Comparison of ENCODE assay signal across 9 cellular contexts in the genomic region with DNA sequence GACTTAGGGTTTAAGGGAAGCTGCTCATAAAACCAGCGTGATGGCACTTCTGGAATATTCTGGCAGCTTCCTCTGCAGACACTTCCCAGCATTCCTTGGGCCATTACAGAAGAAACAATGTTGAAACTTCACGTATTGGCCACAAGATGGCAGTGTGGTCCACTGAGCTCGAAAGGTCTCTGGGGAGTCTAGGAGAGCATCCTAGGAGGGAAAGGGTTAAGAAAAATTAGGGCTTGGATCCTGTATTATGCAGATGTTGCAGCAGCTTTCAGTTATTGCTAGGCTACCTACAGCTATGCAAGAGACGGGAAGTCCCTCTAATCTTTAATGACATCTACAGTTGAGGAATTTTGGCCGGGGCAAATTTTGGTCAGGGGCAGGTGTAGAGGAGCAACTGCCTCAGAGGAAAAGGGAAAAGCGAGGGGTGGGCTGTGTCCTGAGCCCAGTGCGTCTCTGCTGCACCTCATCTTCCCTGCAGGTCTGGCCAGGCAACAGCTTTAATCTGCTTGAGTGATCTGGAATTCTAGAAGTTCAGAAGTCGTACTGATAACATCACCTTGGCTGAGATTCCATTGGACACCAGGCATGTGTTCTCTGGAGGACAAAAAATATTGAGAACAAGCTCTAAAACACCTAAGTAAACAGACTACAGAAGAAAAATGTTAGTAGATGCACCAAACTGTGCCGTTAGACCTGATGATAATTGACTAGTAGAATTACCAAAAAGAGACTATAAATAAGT.
DNase-seq lines count a peak whose midpoint lies in the region; ATAC-seq and TF ChIP-seq lines count a peak whose summit lies in the region.
"Had no signal": no experiment of that assay in that cellular context is flagged by ENCODE, and none has a peak within 500 bp of the region (broad histone marks: within the 10 kb centered on the region; RNA-seq: fewer than 3 reads in every experiment).

No MANE protein-coding gene starts in this region.

- no peaks in the 10 kb centered on the region for H3K27me3 Mint-ChIP-seq in activated CD4-positive, alpha-beta memory T cell treated with anti-CD3 and anti-CD28 coated beads, Interleukin-2, amount 10 ng/mL, durations not matched to agents 7 days and 5 days

- H3K27me3 ChIP-seq in H7 (ENCODE audit: control insufficient read depth, insufficient read depth, low read length) (no peaks in the 10 kb centered on the region), right cardiac atrium (ENCODE audit: control insufficient read depth, insufficient read depth) (no peaks in the 10 kb centered on the region), smooth muscle cell (ENCODE audit: low read depth) (no peaks in the 10 kb centered on the region)

- no peaks in the 10 kb centered on the region for H3K9me3 Mint-ChIP-seq in activated CD4-positive, alpha-beta memory T cell treated with anti-CD3 and anti-CD28 coated beads, Interleukin-2, amount 10 ng/mL, durations not matched to agents 7 days and 5 days

- H3K36me3 Mint-ChIP-seq in activated CD4-positive, alpha-beta memory T cell treated with anti-CD3 and anti-CD28 coated beads, Interleukin-2, amount 10 ng/mL, durations not matched to agents 7 days and 5 days (ENCODE audit: low read depth), result no peaks in the 10 kb centered on the region

- no peaks in the 10 kb centered on the region for H3F3A ChIP-seq in smooth muscle cell (ENCODE audit: low read depth)

- H3K9me3 ChIP-seq in right cardiac atrium (ENCODE audit: control insufficient read depth, low read length) (no peaks in the 10 kb centered on the region), smooth muscle cell (replicated peaks; ENCODE audit: low read depth) (no peaks in the 10 kb centered on the region)
- H3K9me3 ChIP-seq: SJCRH30 had no signal

- no peak overlapping the region for H3K27ac Mint-ChIP-seq in activated CD4-positive, alpha-beta memory T cell treated with anti-CD3 and anti-CD28 coated beads, Interleukin-2, amount 10 ng/mL, durations not matched to agents 7 days and 5 days

- H2AFZ ChIP-seq in smooth muscle cell (ENCODE audit: low read depth), result no peak overlapping the region

- no peaks in the 10 kb centered on the region for H3K79me2 ChIP-seq in smooth muscle cell (ENCODE audit: low read depth)

- H3K4me1 Mint-ChIP-seq in activated CD4-positive, alpha-beta memory T cell treated with anti-CD3 and anti-CD28 coated beads, Interleukin-2, amount 10 ng/mL, durations not matched to agents 7 days and 5 days, result peaks cover 45% of the 10 kb centered on the region

- no peaks in the 10 kb centered on the region for H4K20me1 ChIP-seq in smooth muscle cell (ENCODE audit: low read depth)

- POLR2A ChIA-PET in activated CD4-positive, alpha-beta memory T cell treated with anti-CD3 and anti-CD28 coated beads, Interleukin-2, amount 10 ng/mL, durations not matched to agents 7 days and 5 days (lab: Charles Lee), result interaction anchor here (1.2 kb wide), 1 partner anchor 15 kb away, joined by 6 read pairs; no protein-coding TSS in a partner anchor

- peak; percentile 60 for TF ChIP-seq CTCF in smooth muscle cell (IDR thresholded peaks at IDR 0.05; ENCODE audit: borderline replicate concordance, insufficient read depth, poor library complexity, severe bottlenecking)

- no peak overlapping the region for H3K4me3 Mint-ChIP-seq in activated CD4-positive, alpha-beta memory T cell treated with anti-CD3 and anti-CD28 coated beads, Interleukin-2, amount 10 ng/mL, durations not matched to agents 7 days and 5 days

- H3K36me3 ChIP-seq in H7 (replicated peaks; ENCODE audit: control insufficient read depth, insufficient read depth, low read length) (no peaks in the 10 kb centered on the region), smooth muscle cell (ENCODE audit: low read depth) (no peaks in the 10 kb centered on the region)
- H3K36me3 ChIP-seq: SJCRH30 had no signal

- intact Hi-C loops in right cardiac atrium (cut with DNase I), result no loop called here

- 32% methylated on average over 9 of the region's 9 CpGs for WGBS in right cardiac atrium
- WGBS in smooth muscle cell (ENCODE audit: low lambda C conversion rate), result 31% methylated on average over 9 of the region's 9 CpGs

- H3K4me1 ChIP-seq in right cardiac atrium (ENCODE audit: control insufficient read depth, insufficient read depth, low read length) (no peaks in the 10 kb centered on the region), smooth muscle cell (ENCODE audit: low read depth) (no peaks in the 10 kb centered on the region)
- H3K4me1 ChIP-seq: SJCRH30 had no signal

- H3K27ac ChIP-seq in right cardiac atrium (ENCODE audit: low read length) (no peak overlapping the region), smooth muscle cell (ENCODE audit: low read depth) (no peak overlapping the region)
- H3K27ac ChIP-seq: SJCRH30 had no signal

- no peak overlapping the region for H3K4me3 ChIP-seq in H7 (ENCODE audit: insufficient read depth, low read depth, low read length)
- H3K4me3 ChIP-seq in right cardiac atrium (ENCODE audit: low read length), result no peak overlapping the region
- no peak overlapping the region for H3K4me3 ChIP-seq in smooth muscle cell
- H3K4me3 ChIP-seq: SJCRH30 had no signal

- H3K9ac ChIP-seq in smooth muscle cell (ENCODE audit: low read depth), result no peak overlapping the region

- DNase-seq in AG08395 (ENCODE audit: low spot score) (peak; percentile 38), GM03348 (ENCODE audit: low spot score) (peak; percentile 53), H7 (peak; percentile 47), LHCN-M2 (ENCODE audit: low read depth) (peak; percentile 85), right cardiac atrium (no peak), smooth muscle cell (lab: John Stamatoyannopoulos, UW; ENCODE audit: unreplicated experiment) (no peak), NCI-H2227 (lab: John Stamatoyannopoulos, UW; ENCODE audit: unreplicated experiment) (no peak)
- peak; percentile 42 for DNase-seq in activated CD4-positive, alpha-beta memory T cell treated with anti-CD3 and anti-CD28 coated beads, Interleukin-2, amount 10 ng/mL, durations not matched to agents 7 days and 5 days

- H3K4me2 ChIP-seq in smooth muscle cell, result peak overlapping the region; percentile 5

- CTCF ChIA-PET in activated CD4-positive, alpha-beta memory T cell treated with anti-CD3 and anti-CD28 coated beads, Interleukin-2, amount 10 ng/mL, durations not matched to agents 7 days and 5 days (lab: Charles Lee), result interaction anchor here (1.1 to 20.2 kb wide), 19 partner anchors 10 to 525 kb away, joined by 3 to 355 read pairs (median 4); no protein-coding TSS in a partner anchor

- ATAC-seq in right cardiac atrium, result peak; percentile 68 to 69

Comparison
In these comparisons a context has a peak if more than half of its experiments do, and no peak if none do; other contexts are left out.
1. DNase-seq: peak in AG08395 (single experiment), GM03348 (single experiment), H7 (single experiment), LHCN-M2 (single experiment) and activated CD4-positive, alpha-beta memory T cell treated with anti-CD3 and anti-CD28 coated beads, Interleukin-2, amount 10 ng/mL, durations not matched to agents 7 days and 5 days (single experiment); none in right cardiac atrium (0 of 3), smooth muscle cell (single experiment) and NCI-H2227 (single experiment).